ENCODE assay signal across 27 cellular contexts in the genomic region with DNA sequence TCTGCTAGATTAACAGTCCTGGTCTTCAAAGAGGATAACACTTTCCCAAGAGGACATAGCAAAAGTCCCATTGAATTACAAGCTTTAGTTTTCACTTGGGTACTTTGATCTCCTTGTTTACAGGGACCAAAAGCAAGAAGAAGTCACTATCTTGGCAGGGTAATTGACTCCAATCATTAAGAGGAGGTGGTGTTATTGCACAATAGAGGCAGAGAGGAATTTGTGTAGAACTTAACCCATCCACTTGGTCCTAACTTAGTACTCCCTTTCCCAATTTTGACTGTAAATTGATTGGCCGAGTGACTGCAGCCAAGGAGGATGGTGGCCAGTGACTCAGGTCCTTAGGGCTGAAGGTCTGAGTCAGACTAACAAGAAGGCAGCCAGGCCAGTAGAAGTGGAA. TPM values are rescaled to one million over a fixed set of nuclear protein-coding genes. Genes with fewer than 3 reads are reported as not detected.
"Had no signal": no experiment of that assay in that cellular context is flagged by ENCODE, and none has a peak within 500 bp of the region (broad histone marks: within the 10 kb centered on the region; RNA-seq: fewer than 3 reads in every experiment).

No MANE protein-coding gene starts in this region.

- H3K4me3 ChIP-seq: dorsolateral prefrontal cortex, esophagus muscularis mucosa, gastroesophageal sphincter, hepatocyte, lung, prostate gland, sigmoid colon, skin epidermis, thoracic aorta had no signal

- H3K9me3 ChIP-seq: esophagus muscularis mucosa, gastroesophageal sphincter, prostate gland, sigmoid colon, thoracic aorta had no signal

- H3K36me3 ChIP-seq: esophagus muscularis mucosa, gastroesophageal sphincter, prostate gland, sigmoid colon, thoracic aorta had no signal

- H3K27ac Mint-ChIP-seq: naive B cell; nephron progenitor cell; stimulated activated naive B cell treated with anti-CD40 and anti-IgM and Interleukin-4, amounts not matched to agents 10 μg/mL and 1 μg/mL and 100 μg/mL, for 72 hours; stimulated activated naive CD8-positive, alpha-beta T cell treated with anti-CD3 and anti-CD28 coated beads, Interleukin-15, amount 100 ng/mL, for 72 hours; type B pancreatic cell had no signal

- FAIRE-seq: kidney, urothelium cell line had no signal

- H3K9ac ChIP-seq: parathyroid adenoma had no signal

- ATAC-seq: gastroesophageal sphincter; left colon; left ventricle myocardium superior; stimulated activated naive B cell treated with anti-CD40 and anti-IgM and Interleukin-4, amounts not matched to agents 10 μg/mL and 1 μg/mL and 100 μg/mL, for 72 hours; stimulated activated naive CD8-positive, alpha-beta T cell treated with anti-CD3 and anti-CD28 coated beads, Interleukin-15, amount 100 ng/mL, for 72 hours had no signal

- DNase-seq: cortex of kidney; dorsolateral prefrontal cortex; effector CD8-positive, alpha-beta T cell; kidney; left colon; left ventricle myocardium superior; naive B cell; nephron progenitor cell; sigmoid colon; stimulated activated CD4-positive, alpha-beta T cell treated with anti-CD3 and anti-CD28 coated beads, Interleukin-2, amount 100 ng/mL, for 24 hours; stimulated activated CD4-positive, alpha-beta T cell treated with anti-CD3 and anti-CD28 coated beads, Interleukin-4, amount 100 ng/mL, for 4 hours; stimulated activated naive B cell treated with anti-CD40 and anti-IgM and Interleukin-4, amounts not matched to agents 10 μg/mL and 1 μg/mL and 100 μg/mL, for 72 hours; stimulated activated naive CD8-positive, alpha-beta T cell treated with anti-CD3 and anti-CD28 coated beads, Interleukin-15, amount 100 ng/mL, for 72 hours; substantia nigra had no signal

- H2AFZ ChIP-seq: hepatocyte, parathyroid adenoma had no signal

- H3K27ac ChIP-seq: dorsolateral prefrontal cortex, epithelial cell of prostate, esophagus muscularis mucosa, gastroesophageal sphincter, hepatocyte, parathyroid adenoma, prostate gland, sigmoid colon, skin epidermis, thoracic aorta had no signal

- H3K27me3 ChIP-seq: gastroesophageal sphincter, hepatocyte, sigmoid colon had no signal

- H3K4me1 Mint-ChIP-seq: naive B cell; stimulated activated naive B cell treated with anti-CD40 and anti-IgM and Interleukin-4, amounts not matched to agents 10 μg/mL and 1 μg/mL and 100 μg/mL, for 72 hours; stimulated activated naive CD8-positive, alpha-beta T cell treated with anti-CD3 and anti-CD28 coated beads, Interleukin-15, amount 100 ng/mL, for 72 hours had no signal

- H3K27me3 Mint-ChIP-seq: stimulated activated naive B cell treated with anti-CD40 and anti-IgM and Interleukin-4, amounts not matched to agents 10 μg/mL and 1 μg/mL and 100 μg/mL, for 72 hours had no signal

- H3K9me3 Mint-ChIP-seq: nephron progenitor cell, type B pancreatic cell had no signal

- H3K36me3 Mint-ChIP-seq: naive B cell; stimulated activated naive B cell treated with anti-CD40 and anti-IgM and Interleukin-4, amounts not matched to agents 10 μg/mL and 1 μg/mL and 100 μg/mL, for 72 hours; type B pancreatic cell had no signal

- H3K79me2 ChIP-seq: hepatocyte, parathyroid adenoma had no signal

- H3K4me3 Mint-ChIP-seq: naive B cell; nephron progenitor cell; stimulated activated naive B cell treated with anti-CD40 and anti-IgM and Interleukin-4, amounts not matched to agents 10 μg/mL and 1 μg/mL and 100 μg/mL, for 72 hours; stimulated activated naive CD8-positive, alpha-beta T cell treated with anti-CD3 and anti-CD28 coated beads, Interleukin-15, amount 100 ng/mL, for 72 hours; type B pancreatic cell had no signal

- H3K4me1 ChIP-seq: esophagus muscularis mucosa, gastroesophageal sphincter, parathyroid adenoma, prostate gland, sigmoid colon had no signal

- H3K4me2 ChIP-seq: hepatocyte had no signal

RNA-seq across cellular contexts. Expression of a gene that starts 9.3 kb away (rescaled TPM):
- total RNA-seq: fibroblast of villous mesenchyme, gastroesophageal sphincter, kidney, left ventricle myocardium superior, lung, omental fat pad, sigmoid colon, thoracic aorta had no signal
- polyA plus RNA-seq: hepatocyte, lung had no signal
